ENCODE assay signal across 29 cellular contexts in the genomic region with DNA sequence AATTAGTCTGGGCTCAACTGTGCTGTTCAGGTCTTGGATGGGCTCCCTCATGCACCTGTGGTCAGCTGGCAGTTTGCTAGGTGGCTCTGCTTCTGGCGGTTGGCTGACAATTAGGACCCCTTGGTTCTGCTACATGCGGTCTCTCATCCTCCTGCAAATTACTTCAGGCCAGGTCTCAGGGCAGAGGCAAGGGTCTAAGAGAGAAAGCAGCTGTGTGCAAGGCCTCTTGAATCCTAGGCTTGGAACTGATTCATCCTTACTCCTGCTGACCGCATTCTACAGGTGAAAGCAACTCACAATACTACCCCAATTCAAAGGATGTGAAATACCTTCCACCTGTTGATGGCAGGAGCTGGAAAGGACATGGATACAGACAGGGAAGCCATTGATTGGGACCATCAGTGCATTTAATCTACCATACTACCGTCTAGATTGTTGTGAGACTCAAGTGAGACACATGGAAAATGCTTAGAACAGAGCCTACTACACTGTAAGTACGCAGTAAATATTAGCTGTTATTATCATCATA. TPM values are rescaled to one million over a fixed set of nuclear protein-coding genes. Genes with fewer than 3 reads are reported as not detected.
A peak's percentile ranks its signal among the peaks of the same experiment; 100 is the strongest.
DNase-seq lines count a peak whose midpoint lies in the region; ATAC-seq and TF ChIP-seq lines count a peak whose summit lies in the region.
"Had no signal": no experiment of that assay in that cellular context is flagged by ENCODE, and none has a peak within 500 bp of the region (broad histone marks: within the 10 kb centered on the region; RNA-seq: fewer than 3 reads in every experiment).

No MANE protein-coding gene starts in this region.

- no peak overlapping the region for H3K9ac ChIP-seq in mesendoderm (ENCODE audit: low read length)
- H3K9ac ChIP-seq: BLaER1 had no signal

- H3K4ac ChIP-seq in mesendoderm (ENCODE audit: low read depth, low read length) = no peak overlapping the region

- intact Hi-C loops in Right ventricle myocardium superior (cut with DNase I) = no loop called here

- no peaks in the 10 kb centered on the region for H3K79me2 ChIP-seq in mesendoderm (ENCODE audit: control insufficient read depth, insufficient read depth, low read length)

- no peaks in the 10 kb centered on the region for H3K79me1 ChIP-seq in mesendoderm (ENCODE audit: low read length)

- no peak overlapping the region for H3K27ac ChIP-seq in right atrium auricular region
- no peak overlapping the region for H3K27ac ChIP-seq in mesendoderm (ENCODE audit: low read depth, low read length)
- H3K27ac ChIP-seq: BLaER1 had no signal

- no peak overlapping the region for H3K56ac ChIP-seq in mesendoderm (ENCODE audit: low read length)

- H2BK15ac ChIP-seq in mesendoderm (replicated peaks; ENCODE audit: low read depth) = no peak overlapping the region

- DNase-seq in right atrium auricular region (ENCODE audit: low spot score) (peak; percentile 28), Right ventricle myocardium superior (no peak), ecto neural progenitor cell (ENCODE audit: low spot score) (peak; percentile 20), mesendoderm (no peak), NCI-H2107 treated with DMSO at 0.1 percent for 48 hours (lab: John Stamatoyannopoulos, UW; ENCODE audit: unreplicated experiment) (no peak), NK-92 (lab: John Stamatoyannopoulos, UW; ENCODE audit: unreplicated experiment) (no peak), NCI-H226 (no peak)
- DNase-seq: 8988T; ACHN; BE2C; C1 segment of cervical spinal cord; CD4-positive, alpha-beta memory T cell; CD4-positive, CD25-positive, alpha-beta regulatory T cell; CD8-positive, alpha-beta memory T cell; COR-L47; DMS 273 treated with DMSO at 0.1 percent for 48 hours; DMS153; DMS53; DMS79; DND-41; EL; GDM1 had no signal

- no peak overlapping the region for H3K4me2 ChIP-seq in mesendoderm (ENCODE audit: low read length)
- H3K4me2 ChIP-seq: BLaER1 had no signal

- no peak overlapping the region for H3K23ac ChIP-seq in mesendoderm (ENCODE audit: low read length)

- H3K27me3 ChIP-seq in right atrium auricular region (no peaks in the 10 kb centered on the region), mesendoderm (ENCODE audit: insufficient read depth, low read length, poor library complexity) (no peaks in the 10 kb centered on the region)
- H3K27me3 ChIP-seq: BLaER1 had no signal

- no peak overlapping the region for H4K5ac ChIP-seq in mesendoderm (ENCODE audit: low read length)

- no peak overlapping the region for H4K8ac ChIP-seq in mesendoderm (ENCODE audit: low read depth, low read length)

- H3K36me3 ChIP-seq in right atrium auricular region (no peaks in the 10 kb centered on the region), mesendoderm (ENCODE audit: control insufficient read depth, insufficient read depth, low read length) (no peaks in the 10 kb centered on the region)
- H3K36me3 ChIP-seq: BE2C, BLaER1 had no signal

- no peak for ATAC-seq in Right ventricle myocardium superior (ENCODE audit: poor library complexity)
- ATAC-seq: GM12878 had no signal

- H3K18ac ChIP-seq in mesendoderm (ENCODE audit: low read length) = no peak overlapping the region

- H2BK5ac ChIP-seq in mesendoderm (ENCODE audit: low read length) = peak overlapping the region; percentile 31

- H2AK5ac ChIP-seq in mesendoderm (ENCODE audit: low read length) = no peak overlapping the region

- H3K4me1 ChIP-seq in right atrium auricular region (no peaks in the 10 kb centered on the region), mesendoderm (ENCODE audit: control insufficient read depth, low read depth, low read length) (peaks cover 9% of the 10 kb centered on the region)
- H3K4me1 ChIP-seq: BE2C had no signal

- H3K9me3 ChIP-seq in right atrium auricular region = no peaks in the 10 kb centered on the region
- H3K9me3 ChIP-seq: BE2C, BLaER1 had no signal

- no CpG with 5 or more reads among the region's 5 CpGs for WGBS in mesendoderm (ENCODE audit: extremely low coverage, insufficient coverage, low lambda C conversion rate)

- H3K4me3 ChIP-seq in right atrium auricular region (no peak overlapping the region), mesendoderm (ENCODE audit: low read length) (no peak overlapping the region)
- H3K4me3 ChIP-seq: BLaER1, GM12878 had no signal

- no peak for TF ChIP-seq CTCF in right atrium auricular region (IDR thresholded peaks at IDR 0.05)

- H2BK120ac ChIP-seq in mesendoderm (ENCODE audit: low read depth, low read length) = no peak overlapping the region

RNA-seq across cellular contexts. Expression of a gene that starts 19.1 kb away (rescaled TPM):
- total RNA-seq in right atrium auricular region = not detected
- total RNA-seq in Right ventricle myocardium superior = not detected
- not detected for polyA plus RNA-seq in mesendoderm (2013, experiment 1 of 2)
- not detected for polyA plus RNA-seq in mesendoderm (2013, experiment 2 of 2)
- total RNA-seq: A673; CD8-positive, alpha-beta memory T cell; Daoy; G401 had no signal
- polyA plus RNA-seq: AG04450; CD14-positive monocyte; CD8-positive, alpha-beta memory T cell had no signal

Comparison
In these comparisons a context has a peak if more than half of its experiments do, and no peak if none do; other contexts are left out.
1. DNase-seq: peak in right atrium auricular region (single experiment) and ecto neural progenitor cell (single experiment); none in Right ventricle myocardium superior (single experiment), mesendoderm (single experiment), NCI-H2107 treated with DMSO at 0.1 percent for 48 hours (single experiment), NK-92 (single experiment) and NCI-H226 (single experiment).